ENCODE assay signal across 1 cellular context in the genomic region with DNA sequence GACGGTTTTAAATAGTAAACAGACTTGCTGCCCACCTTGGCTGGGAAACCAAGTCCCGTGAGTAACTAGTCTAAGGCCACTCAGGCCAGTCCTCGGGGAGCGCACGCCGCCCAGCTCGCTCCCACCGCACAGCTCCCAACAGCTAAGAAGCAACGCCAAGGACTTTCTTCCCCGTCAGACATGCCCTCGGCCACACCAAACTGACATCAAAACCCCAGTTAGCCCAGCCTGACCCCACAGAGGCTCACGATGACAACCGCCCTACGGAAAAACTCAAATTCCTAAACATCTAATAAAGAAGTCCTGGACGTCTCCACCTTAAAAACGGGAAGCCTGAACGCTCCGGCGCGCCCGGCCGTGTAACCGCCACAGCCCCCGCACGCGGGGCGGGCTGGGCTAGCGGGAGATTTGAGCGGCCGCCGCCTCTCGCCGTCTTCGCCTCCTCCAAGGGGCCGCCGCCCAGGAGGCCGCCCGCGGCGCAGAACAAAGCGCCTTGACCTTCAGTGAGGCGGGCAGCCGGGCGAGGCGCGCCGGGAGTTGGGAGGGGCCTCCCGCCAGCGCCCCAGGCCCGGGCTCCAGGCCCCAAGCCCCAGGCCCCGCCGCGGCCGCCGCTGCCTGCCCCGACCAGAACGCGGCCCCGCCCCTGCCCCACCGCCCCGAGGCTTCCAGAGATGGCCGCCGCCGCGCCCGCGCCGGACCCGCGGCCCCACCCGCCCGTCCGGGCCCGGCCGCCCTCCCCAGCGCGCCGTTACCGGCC.
TF ChIP-seq lines count a peak whose summit lies in the region.

No MANE protein-coding gene starts in this region.

TF ChIP-seq in HepG2, 621 proteins besides CTCF, POLR2A, EP300 and RAD21 (continued from another document and continues in another):
- TF ChIP-seq, protein P1, sequence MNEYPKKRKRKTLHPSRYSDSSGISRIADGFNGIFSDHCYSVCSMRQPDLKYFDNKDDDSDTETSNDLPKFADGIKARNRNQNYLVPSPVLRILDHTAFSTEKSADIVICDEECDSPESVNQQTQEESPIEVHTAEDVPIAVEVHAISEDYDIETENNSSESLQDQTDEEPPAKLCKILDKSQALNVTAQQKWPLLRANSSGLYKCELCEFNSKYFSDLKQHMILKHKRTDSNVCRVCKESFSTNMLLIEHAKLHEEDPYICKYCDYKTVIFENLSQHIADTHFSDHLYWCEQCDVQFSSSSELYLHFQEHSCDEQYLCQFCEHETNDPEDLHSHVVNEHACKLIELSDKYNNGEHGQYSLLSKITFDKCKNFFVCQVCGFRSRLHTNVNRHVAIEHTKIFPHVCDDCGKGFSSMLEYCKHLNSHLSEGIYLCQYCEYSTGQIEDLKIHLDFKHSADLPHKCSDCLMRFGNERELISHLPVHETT (CRISPR knock-in tag; conservative IDR thresholded peaks at IDR 0.05): peak; percentile 46; the same call in 1 of the 2 replicates
- no peak for TF ChIP-seq DR1 (CRISPR knock-in tag; IDR thresholded peaks at IDR 0.05)
- TF ChIP-seq, protein P2, sequence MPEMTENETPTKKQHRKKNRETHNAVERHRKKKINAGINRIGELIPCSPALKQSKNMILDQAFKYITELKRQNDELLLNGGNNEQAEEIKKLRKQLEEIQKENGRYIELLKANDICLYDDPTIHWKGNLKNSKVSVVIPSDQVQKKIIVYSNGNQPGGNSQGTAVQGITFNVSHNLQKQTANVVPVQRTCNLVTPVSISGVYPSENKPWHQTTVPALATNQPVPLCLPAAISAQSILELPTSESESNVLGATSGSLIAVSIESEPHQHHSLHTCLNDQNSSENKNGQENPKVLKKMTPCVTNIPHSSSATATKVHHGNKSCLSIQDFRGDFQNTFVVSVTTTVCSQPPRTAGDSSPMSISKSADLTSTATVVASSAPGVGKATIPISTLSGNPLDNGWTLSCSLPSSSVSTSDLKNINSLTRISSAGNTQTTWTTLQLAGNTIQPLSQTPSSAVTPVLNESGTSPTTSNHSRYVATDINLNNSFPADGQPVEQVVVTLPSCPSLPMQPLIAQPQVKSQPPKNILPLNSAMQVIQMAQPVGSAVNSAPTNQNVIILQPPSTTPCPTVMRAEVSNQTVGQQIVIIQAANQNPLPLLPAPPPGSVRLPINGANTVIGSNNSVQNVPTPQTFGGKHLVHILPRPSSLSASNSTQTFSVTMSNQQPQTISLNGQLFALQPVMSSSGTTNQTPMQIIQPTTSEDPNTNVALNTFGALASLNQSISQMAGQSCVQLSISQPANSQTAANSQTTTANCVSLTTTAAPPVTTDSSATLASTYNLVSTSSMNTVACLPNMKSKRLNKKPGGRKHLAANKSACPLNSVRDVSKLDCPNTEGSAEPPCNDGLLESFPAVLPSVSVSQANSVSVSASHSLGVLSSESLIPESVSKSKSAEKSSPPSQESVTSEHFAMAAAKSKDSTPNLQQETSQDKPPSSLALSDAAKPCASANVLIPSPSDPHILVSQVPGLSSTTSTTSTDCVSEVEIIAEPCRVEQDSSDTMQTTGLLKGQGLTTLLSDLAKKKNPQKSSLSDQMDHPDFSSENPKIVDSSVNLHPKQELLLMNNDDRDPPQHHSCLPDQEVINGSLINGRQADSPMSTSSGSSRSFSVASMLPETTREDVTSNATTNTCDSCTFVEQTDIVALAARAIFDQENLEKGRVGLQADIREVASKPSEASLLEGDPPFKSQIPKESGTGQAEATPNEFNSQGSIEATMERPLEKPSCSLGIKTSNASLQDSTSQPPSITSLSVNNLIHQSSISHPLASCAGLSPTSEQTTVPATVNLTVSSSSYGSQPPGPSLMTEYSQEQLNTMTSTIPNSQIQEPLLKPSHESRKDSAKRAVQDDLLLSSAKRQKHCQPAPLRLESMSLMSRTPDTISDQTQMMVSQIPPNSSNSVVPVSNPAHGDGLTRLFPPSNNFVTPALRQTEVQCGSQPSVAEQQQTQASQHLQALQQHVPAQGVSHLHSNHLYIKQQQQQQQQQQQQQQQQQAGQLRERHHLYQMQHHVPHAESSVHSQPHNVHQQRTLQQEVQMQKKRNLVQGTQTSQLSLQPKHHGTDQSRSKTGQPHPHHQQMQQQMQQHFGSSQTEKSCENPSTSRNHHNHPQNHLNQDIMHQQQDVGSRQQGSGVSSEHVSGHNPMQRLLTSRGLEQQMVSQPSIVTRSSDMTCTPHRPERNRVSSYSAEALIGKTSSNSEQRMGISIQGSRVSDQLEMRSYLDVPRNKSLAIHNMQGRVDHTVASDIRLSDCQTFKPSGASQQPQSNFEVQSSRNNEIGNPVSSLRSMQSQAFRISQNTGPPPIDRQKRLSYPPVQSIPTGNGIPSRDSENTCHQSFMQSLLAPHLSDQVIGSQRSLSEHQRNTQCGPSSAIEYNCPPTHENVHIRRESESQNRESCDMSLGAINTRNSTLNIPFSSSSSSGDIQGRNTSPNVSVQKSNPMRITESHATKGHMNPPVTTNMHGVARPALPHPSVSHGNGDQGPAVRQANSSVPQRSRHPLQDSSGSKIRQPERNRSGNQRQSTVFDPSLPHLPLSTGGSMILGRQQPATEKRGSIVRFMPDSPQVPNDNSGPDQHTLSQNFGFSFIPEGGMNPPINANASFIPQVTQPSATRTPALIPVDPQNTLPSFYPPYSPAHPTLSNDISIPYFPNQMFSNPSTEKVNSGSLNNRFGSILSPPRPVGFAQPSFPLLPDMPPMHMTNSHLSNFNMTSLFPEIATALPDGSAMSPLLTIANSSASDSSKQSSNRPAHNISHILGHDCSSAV (CRISPR knock-in tag; IDR thresholded peaks at IDR 0.05; ENCODE audit: borderline replicate concordance): no peak
- TF ChIP-seq, protein P3, sequence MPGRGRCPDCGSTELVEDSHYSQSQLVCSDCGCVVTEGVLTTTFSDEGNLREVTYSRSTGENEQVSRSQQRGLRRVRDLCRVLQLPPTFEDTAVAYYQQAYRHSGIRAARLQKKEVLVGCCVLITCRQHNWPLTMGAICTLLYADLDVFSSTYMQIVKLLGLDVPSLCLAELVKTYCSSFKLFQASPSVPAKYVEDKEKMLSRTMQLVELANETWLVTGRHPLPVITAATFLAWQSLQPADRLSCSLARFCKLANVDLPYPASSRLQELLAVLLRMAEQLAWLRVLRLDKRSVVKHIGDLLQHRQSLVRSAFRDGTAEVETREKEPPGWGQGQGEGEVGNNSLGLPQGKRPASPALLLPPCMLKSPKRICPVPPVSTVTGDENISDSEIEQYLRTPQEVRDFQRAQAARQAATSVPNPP (CRISPR knock-in tag; IDR thresholded peaks at IDR 0.05): no peak
- no peak for TF ChIP-seq MAFF (IDR thresholded peaks at IDR 0.05; ENCODE audit: low read depth, low read length)
- TF ChIP-seq, protein P4, sequence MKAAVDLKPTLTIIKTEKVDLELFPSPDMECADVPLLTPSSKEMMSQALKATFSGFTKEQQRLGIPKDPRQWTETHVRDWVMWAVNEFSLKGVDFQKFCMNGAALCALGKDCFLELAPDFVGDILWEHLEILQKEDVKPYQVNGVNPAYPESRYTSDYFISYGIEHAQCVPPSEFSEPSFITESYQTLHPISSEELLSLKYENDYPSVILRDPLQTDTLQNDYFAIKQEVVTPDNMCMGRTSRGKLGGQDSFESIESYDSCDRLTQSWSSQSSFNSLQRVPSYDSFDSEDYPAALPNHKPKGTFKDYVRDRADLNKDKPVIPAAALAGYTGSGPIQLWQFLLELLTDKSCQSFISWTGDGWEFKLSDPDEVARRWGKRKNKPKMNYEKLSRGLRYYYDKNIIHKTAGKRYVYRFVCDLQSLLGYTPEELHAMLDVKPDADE (CRISPR knock-in tag; IDR thresholded peaks at IDR 0.05): no peak
- TF ChIP-seq, protein P5, sequence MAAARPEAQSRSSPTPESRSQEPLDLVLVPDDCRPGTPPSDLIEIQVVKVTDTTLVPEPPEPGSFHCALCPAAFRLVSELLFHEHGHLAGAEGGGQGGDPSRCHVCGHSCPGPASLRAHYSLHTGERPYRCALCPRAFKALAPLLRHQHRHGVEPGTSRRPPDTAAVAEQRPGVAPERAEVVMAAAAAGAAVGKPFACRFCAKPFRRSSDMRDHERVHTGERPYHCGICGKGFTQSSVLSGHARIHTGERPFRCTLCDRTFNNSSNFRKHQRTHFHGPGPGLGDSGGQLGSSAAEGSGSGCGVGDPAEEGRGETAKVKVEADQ (CRISPR knock-in tag; IDR thresholded peaks at IDR 0.05; ENCODE audit: borderline replicate concordance): 0 out of 2 replicates have a peak, but pooled peaks have one; percentile 3
- TF ChIP-seq ZNF207 (IDR thresholded peaks at IDR 0.05; ENCODE audit: borderline replicate concordance): no peak
- TF ChIP-seq MYNN (CRISPR knock-in tag; IDR thresholded peaks at IDR 0.05; ENCODE audit: low read depth): no peak
- peak; percentile 89 for TF ChIP-seq ZFY (CRISPR knock-in tag; IDR thresholded peaks at IDR 0.05)
- TF ChIP-seq SNAI1 (CRISPR knock-in tag; IDR thresholded peaks at IDR 0.05; ENCODE audit: borderline replicate concordance): no peak
- TF ChIP-seq, protein P6, sequence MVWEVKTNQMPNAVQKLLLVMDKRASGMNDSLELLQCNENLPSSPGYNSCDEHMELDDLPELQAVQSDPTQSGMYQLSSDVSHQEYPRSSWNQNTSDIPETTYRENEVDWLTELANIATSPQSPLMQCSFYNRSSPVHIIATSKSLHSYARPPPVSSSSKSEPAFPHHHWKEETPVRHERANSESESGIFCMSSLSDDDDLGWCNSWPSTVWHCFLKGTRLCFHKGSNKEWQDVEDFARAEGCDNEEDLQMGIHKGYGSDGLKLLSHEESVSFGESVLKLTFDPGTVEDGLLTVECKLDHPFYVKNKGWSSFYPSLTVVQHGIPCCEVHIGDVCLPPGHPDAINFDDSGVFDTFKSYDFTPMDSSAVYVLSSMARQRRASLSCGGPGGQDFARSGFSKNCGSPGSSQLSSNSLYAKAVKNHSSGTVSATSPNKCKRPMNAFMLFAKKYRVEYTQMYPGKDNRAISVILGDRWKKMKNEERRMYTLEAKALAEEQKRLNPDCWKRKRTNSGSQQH (CRISPR knock-in tag; IDR thresholded peaks at IDR 0.05; ENCODE audit: low read depth): no peak; the same call in 1 of the 2 replicates
- TF ChIP-seq KDM5B (CRISPR knock-in tag; IDR thresholded peaks at IDR 0.05; ENCODE audit: borderline replicate concordance): no peak
- no peak; the same call in 1 of the 2 replicates for TF ChIP-seq ZNF891 (CRISPR knock-in tag; IDR thresholded peaks at IDR 0.05)
- no peak for TF ChIP-seq ZNF598 (CRISPR knock-in tag; IDR thresholded peaks at IDR 0.05; ENCODE audit: borderline replicate concordance)
- TF ChIP-seq, protein P7, sequence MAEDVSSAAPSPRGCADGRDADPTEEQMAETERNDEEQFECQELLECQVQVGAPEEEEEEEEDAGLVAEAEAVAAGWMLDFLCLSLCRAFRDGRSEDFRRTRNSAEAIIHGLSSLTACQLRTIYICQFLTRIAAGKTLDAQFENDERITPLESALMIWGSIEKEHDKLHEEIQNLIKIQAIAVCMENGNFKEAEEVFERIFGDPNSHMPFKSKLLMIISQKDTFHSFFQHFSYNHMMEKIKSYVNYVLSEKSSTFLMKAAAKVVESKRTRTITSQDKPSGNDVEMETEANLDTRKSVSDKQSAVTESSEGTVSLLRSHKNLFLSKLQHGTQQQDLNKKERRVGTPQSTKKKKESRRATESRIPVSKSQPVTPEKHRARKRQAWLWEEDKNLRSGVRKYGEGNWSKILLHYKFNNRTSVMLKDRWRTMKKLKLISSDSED (CRISPR knock-in tag; IDR thresholded peaks at IDR 0.05): no peak
- 0 out of 2 replicates have a peak, but pooled peaks have one; percentile 19 for TF ChIP-seq KAT7 (CRISPR knock-in tag; IDR thresholded peaks at IDR 0.05; ENCODE audit: borderline replicate concordance)
- TF ChIP-seq, protein P8, sequence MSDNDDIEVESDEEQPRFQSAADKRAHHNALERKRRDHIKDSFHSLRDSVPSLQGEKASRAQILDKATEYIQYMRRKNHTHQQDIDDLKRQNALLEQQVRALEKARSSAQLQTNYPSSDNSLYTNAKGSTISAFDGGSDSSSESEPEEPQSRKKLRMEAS (IDR thresholded peaks at IDR 0.05): peak; percentile 20; the same call in 1 of the 2 replicates
- TF ChIP-seq, protein P9, sequence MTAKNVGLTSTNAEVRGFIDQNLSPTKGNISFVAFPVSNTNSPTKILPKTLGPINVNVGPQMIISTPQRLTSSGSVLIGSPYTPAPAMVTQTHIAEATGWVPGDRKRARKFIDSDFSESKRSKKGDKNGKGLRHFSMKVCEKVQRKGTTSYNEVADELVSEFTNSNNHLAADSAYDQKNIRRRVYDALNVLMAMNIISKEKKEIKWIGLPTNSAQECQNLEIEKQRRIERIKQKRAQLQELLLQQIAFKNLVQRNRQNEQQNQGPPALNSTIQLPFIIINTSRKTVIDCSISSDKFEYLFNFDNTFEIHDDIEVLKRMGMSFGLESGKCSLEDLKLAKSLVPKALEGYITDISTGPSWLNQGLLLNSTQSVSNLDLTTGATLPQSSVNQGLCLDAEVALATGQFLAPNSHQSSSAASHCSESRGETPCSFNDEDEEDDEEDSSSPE (CRISPR knock-in tag; IDR thresholded peaks at IDR 0.05): no peak
- TF ChIP-seq, protein P10, sequence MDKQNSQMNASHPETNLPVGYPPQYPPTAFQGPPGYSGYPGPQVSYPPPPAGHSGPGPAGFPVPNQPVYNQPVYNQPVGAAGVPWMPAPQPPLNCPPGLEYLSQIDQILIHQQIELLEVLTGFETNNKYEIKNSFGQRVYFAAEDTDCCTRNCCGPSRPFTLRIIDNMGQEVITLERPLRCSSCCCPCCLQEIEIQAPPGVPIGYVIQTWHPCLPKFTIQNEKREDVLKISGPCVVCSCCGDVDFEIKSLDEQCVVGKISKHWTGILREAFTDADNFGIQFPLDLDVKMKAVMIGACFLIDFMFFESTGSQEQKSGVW (CRISPR knock-in tag; IDR thresholded peaks at IDR 0.05; ENCODE audit: borderline replicate concordance): 0 out of 2 replicates have a peak, but pooled peaks have one; percentile 42
- TF ChIP-seq ZNF761 (CRISPR knock-in tag; conservative IDR thresholded peaks at IDR 0.05): 0 out of 2 replicates have a peak, but pooled peaks have one; percentile 28
- no peak for TF ChIP-seq ZFP62 (CRISPR knock-in tag; IDR thresholded peaks at IDR 0.05)
- 0 out of 2 replicates have a peak, but pooled peaks have one; percentile 22 for TF ChIP-seq NR1H2 (CRISPR knock-in tag; IDR thresholded peaks at IDR 0.05; ENCODE audit: borderline replicate concordance, low read depth)
- no peak for TF ChIP-seq ZBTB3 (CRISPR knock-in tag; IDR thresholded peaks at IDR 0.05; ENCODE audit: borderline replicate concordance, low read depth)
- TF ChIP-seq, protein P11, sequence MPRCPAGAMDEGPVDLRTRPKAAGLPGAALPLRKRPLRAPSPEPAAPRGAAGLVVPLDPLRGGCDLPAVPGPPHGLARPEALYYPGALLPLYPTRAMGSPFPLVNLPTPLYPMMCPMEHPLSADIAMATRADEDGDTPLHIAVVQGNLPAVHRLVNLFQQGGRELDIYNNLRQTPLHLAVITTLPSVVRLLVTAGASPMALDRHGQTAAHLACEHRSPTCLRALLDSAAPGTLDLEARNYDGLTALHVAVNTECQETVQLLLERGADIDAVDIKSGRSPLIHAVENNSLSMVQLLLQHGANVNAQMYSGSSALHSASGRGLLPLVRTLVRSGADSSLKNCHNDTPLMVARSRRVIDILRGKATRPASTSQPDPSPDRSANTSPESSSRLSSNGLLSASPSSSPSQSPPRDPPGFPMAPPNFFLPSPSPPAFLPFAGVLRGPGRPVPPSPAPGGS (CRISPR knock-in tag; IDR thresholded peaks at IDR 0.05): 0 out of 2 replicates have a peak, but pooled peaks have one; percentile 1
- TF ChIP-seq ZFP90 (CRISPR knock-in tag; IDR thresholded peaks at IDR 0.05; ENCODE audit: borderline replicate concordance): no peak
- TF ChIP-seq MIER3 (CRISPR knock-in tag; IDR thresholded peaks at IDR 0.05; ENCODE audit: borderline replicate concordance): no peak
- 0 out of 2 replicates have a peak, but pooled peaks have one; percentile 1 for TF ChIP-seq ZNF317 (CRISPR knock-in tag; IDR thresholded peaks at IDR 0.05)
- no peak for TF ChIP-seq ELF4 (CRISPR knock-in tag; IDR thresholded peaks at IDR 0.05; ENCODE audit: borderline replicate concordance)
- TF ChIP-seq, protein P12, sequence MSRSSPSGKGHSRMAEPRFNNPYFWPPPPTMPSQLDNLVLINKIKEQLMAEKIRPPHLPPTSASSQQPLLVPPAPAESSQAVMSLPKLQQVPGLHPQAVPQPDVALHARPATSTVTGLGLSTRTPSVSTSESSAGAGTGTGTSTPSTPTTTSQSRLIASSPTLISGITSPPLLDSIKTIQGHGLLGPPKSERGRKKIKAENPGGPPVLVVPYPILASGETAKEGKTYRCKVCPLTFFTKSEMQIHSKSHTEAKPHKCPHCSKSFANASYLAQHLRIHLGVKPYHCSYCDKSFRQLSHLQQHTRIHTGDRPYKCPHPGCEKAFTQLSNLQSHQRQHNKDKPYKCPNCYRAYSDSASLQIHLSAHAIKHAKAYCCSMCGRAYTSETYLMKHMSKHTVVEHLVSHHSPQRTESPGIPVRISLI (CRISPR knock-in tag; IDR thresholded peaks at IDR 0.05; ENCODE audit: borderline replicate concordance): no peak
